In the genomic region with DNA sequence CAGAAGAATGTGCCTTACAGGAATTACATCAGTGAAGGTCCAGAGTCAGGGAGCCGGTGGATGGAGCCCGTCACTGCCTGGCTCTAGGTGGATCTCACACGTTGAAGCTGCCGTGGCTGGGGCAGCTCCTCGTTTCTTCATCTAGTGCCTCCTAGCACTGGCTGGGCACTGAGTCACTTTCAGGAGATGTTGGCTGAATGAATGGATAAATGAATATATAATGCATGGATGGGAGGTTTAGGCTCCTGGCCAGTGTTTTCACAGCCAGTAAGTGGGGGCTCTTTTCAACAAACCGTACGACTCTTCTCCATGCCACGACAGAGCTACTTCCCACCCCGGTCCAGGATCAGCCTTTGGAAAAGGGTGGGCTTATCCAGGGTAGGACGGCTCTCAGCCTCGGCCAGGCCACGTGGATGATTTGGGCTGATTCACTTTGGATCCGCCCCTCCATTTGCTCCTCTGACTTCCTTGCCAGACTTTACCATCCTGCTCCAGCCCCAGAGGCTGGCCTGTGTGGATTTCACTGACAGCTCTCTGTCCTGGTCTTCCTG, we compare ENCODE assay signal across 10 cellular contexts. TPM values are rescaled to one million over a fixed set of nuclear protein-coding genes. Genes with fewer than 3 reads are reported as not detected.
DNase-seq lines count a peak whose midpoint lies in the region; ATAC-seq and TF ChIP-seq lines count a peak whose summit lies in the region.
"Had no signal": no experiment of that assay in that cellular context is flagged by ENCODE, and none has a peak within 500 bp of the region (broad histone marks: within the 10 kb centered on the region; RNA-seq: fewer than 3 reads in every experiment).

No MANE protein-coding gene starts in this region.

- H3K4me1 ChIP-seq in osteoblast (ENCODE audit: insufficient read depth, low read length), result peaks cover 34% of the 10 kb centered on the region

- peak overlapping the region; percentile 91 for H2AFZ ChIP-seq in osteoblast (ENCODE audit: low read length)

- in situ Hi-C loops in Caki2 (cut with HindIII; ENCODE audit: low pct_unique_long_range_greater_than_20kb, low sequenced_read_pairs), result no loop called here

- peaks cover 24% of the 10 kb centered on the region for H3K79me2 ChIP-seq in osteoblast (ENCODE audit: insufficient read depth, low read length)

- peaks cover 19% of the 10 kb centered on the region for H4K20me1 ChIP-seq in osteoblast (ENCODE audit: insufficient read depth, low read length)

- no peak for TF ChIP-seq CTCF in osteoblast (IDR thresholded peaks at IDR 0.05; ENCODE audit: extremely low read depth, low read depth, low read length)

- peak overlapping the region; percentile 83 for H3K4me2 ChIP-seq in osteoblast (ENCODE audit: insufficient read depth, low read length)

- H3K9me3 ChIP-seq in osteoblast (ENCODE audit: low read depth, low read length), result no peaks in the 10 kb centered on the region
- H3K9me3 ChIP-seq: ascending aorta had no signal

- H3K27me3 ChIP-seq in osteoblast (ENCODE audit: insufficient read depth, low read length), result no peaks in the 10 kb centered on the region
- H3K27me3 ChIP-seq: ascending aorta had no signal

- ATAC-seq in GM18498 (IDR thresholded peaks at IDR 0.05; ENCODE audit: unreplicated experiment) (no peak), HG03378 (IDR thresholded peaks at IDR 0.05; ENCODE audit: unreplicated experiment) (no peak)
- ATAC-seq: GM12878 had no signal

- H3K4me3 ChIP-seq in osteoblast (ENCODE audit: insufficient read depth, low read length), result peak overlapping the region; percentile 73
- H3K4me3 ChIP-seq: GM12878 had no signal

- peak; percentile 89 for DNase-seq in Caki2 (ENCODE audit: low read depth)
- DNase-seq in RPMI7951 (ENCODE audit: low read depth), result peak; percentile 76
- DNase-seq in fibroblast of gingiva (ENCODE audit: low read depth), result peak; percentile 55
- DNase-seq in osteoblast (ENCODE audit: insufficient read length, low spot score, missing footprints), result peak; percentile 95
- no peak for DNase-seq in DMS53 (lab: John Stamatoyannopoulos, UW)
- no peak for DNase-seq in T-helper 2 cell

- peak overlapping the region; percentile 81 for H3K27ac ChIP-seq in osteoblast (ENCODE audit: low read depth, low read length)

- H3K36me3 ChIP-seq in osteoblast (ENCODE audit: insufficient read depth, low read length), result no peaks in the 10 kb centered on the region
- H3K36me3 ChIP-seq: ascending aorta had no signal

RNA-seq across cellular contexts. Expression of a gene that starts 1.3 kb away (rescaled TPM):
- 14.2 and 25.2 TPM in 2 replicates for total RNA-seq in Caki2 (2014; rRNA removed; shearing (Covaris generic); ENCODE audit: low replicate concordance)
- total RNA-seq in RPMI7951 (2014; rRNA removed; shearing (Covaris generic)), result 13.8 and 18.5 TPM in 2 replicates
- total RNA-seq in osteoblast, result 58.3 and 59.2 TPM in 2 replicates

Comparison
In these comparisons a context has a peak if more than half of its experiments do, and no peak if none do; other contexts are left out.
1. DNase-seq: peak in Caki2 (single experiment), RPMI7951 (single experiment), fibroblast of gingiva (single experiment) and osteoblast (single experiment); none in DMS53 (single experiment) and T-helper 2 cell (0 of 5).